ENCODE assay signal across 1 cellular context in the genomic region with DNA sequence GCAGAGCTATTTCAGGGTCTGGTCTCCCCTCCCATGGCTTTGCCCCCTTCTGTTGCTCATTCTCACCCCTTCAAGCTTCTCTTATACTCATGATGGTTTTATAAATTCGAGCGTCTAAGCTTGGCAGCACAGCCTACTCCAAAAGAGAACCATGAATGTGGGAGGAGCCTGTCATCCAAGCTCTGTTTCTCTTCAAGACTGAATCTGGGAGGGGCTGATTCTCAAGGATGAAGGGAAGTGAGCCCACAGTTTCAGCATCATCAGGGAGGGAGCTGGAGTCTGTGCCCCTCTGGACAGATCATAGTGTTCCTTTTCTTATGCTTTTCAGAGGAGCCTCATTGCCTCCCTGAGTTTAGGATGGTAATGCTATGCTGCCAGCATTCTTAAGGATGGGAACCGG.
TF ChIP-seq lines count a peak whose summit lies in the region.

No MANE protein-coding gene starts in this region.

TF ChIP-seq in WTC11, 78 proteins besides CTCF, POLR2A, EP300 and RAD21 (continued from another document):
- TF ChIP-seq, protein P1, sequence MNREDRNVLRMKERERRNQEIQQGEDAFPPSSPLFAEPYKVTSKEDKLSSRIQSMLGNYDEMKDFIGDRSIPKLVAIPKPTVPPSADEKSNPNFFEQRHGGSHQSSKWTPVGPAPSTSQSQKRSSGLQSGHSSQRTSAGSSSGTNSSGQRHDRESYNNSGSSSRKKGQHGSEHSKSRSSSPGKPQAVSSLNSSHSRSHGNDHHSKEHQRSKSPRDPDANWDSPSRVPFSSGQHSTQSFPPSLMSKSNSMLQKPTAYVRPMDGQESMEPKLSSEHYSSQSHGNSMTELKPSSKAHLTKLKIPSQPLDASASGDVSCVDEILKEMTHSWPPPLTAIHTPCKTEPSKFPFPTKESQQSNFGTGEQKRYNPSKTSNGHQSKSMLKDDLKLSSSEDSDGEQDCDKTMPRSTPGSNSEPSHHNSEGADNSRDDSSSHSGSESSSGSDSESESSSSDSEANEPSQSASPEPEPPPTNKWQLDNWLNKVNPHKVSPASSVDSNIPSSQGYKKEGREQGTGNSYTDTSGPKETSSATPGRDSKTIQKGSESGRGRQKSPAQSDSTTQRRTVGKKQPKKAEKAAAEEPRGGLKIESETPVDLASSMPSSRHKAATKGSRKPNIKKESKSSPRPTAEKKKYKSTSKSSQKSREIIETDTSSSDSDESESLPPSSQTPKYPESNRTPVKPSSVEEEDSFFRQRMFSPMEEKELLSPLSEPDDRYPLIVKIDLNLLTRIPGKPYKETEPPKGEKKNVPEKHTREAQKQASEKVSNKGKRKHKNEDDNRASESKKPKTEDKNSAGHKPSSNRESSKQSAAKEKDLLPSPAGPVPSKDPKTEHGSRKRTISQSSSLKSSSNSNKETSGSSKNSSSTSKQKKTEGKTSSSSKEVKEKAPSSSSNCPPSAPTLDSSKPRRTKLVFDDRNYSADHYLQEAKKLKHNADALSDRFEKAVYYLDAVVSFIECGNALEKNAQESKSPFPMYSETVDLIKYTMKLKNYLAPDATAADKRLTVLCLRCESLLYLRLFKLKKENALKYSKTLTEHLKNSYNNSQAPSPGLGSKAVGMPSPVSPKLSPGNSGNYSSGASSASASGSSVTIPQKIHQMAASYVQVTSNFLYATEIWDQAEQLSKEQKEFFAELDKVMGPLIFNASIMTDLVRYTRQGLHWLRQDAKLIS (CRISPR knock-in tag; IDR thresholded peaks at IDR 0.05; ENCODE audit: borderline replicate concordance): no peak
- no peak for TF ChIP-seq SP1 (CRISPR knock-in tag; conservative IDR thresholded peaks at IDR 0.05)
- no peak for TF ChIP-seq TEAD1 (CRISPR knock-in tag; IDR thresholded peaks at IDR 0.05)
- TF ChIP-seq, protein P2, sequence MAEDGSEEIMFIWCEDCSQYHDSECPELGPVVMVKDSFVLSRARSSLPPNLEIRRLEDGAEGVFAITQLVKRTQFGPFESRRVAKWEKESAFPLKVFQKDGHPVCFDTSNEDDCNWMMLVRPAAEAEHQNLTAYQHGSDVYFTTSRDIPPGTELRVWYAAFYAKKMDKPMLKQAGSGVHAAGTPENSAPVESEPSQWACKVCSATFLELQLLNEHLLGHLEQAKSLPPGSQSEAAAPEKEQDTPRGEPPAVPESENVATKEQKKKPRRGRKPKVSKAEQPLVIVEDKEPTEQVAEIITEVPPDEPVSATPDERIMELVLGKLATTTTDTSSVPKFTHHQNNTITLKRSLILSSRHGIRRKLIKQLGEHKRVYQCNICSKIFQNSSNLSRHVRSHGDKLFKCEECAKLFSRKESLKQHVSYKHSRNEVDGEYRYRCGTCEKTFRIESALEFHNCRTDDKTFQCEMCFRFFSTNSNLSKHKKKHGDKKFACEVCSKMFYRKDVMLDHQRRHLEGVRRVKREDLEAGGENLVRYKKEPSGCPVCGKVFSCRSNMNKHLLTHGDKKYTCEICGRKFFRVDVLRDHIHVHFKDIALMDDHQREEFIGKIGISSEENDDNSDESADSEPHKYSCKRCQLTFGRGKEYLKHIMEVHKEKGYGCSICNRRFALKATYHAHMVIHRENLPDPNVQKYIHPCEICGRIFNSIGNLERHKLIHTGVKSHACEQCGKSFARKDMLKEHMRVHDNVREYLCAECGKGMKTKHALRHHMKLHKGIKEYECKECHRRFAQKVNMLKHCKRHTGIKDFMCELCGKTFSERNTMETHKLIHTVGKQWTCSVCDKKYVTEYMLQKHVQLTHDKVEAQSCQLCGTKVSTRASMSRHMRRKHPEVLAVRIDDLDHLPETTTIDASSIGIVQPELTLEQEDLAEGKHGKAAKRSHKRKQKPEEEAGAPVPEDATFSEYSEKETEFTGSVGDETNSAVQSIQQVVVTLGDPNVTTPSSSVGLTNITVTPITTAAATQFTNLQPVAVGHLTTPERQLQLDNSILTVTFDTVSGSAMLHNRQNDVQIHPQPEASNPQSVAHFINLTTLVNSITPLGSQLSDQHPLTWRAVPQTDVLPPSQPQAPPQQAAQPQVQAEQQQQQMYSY (CRISPR knock-in tag; IDR thresholded peaks at IDR 0.05): no peak
- TF ChIP-seq NFYB (CRISPR knock-in tag; conservative IDR thresholded peaks at IDR 0.05; ENCODE audit: low read depth): no peak
- TF ChIP-seq, protein P3, sequence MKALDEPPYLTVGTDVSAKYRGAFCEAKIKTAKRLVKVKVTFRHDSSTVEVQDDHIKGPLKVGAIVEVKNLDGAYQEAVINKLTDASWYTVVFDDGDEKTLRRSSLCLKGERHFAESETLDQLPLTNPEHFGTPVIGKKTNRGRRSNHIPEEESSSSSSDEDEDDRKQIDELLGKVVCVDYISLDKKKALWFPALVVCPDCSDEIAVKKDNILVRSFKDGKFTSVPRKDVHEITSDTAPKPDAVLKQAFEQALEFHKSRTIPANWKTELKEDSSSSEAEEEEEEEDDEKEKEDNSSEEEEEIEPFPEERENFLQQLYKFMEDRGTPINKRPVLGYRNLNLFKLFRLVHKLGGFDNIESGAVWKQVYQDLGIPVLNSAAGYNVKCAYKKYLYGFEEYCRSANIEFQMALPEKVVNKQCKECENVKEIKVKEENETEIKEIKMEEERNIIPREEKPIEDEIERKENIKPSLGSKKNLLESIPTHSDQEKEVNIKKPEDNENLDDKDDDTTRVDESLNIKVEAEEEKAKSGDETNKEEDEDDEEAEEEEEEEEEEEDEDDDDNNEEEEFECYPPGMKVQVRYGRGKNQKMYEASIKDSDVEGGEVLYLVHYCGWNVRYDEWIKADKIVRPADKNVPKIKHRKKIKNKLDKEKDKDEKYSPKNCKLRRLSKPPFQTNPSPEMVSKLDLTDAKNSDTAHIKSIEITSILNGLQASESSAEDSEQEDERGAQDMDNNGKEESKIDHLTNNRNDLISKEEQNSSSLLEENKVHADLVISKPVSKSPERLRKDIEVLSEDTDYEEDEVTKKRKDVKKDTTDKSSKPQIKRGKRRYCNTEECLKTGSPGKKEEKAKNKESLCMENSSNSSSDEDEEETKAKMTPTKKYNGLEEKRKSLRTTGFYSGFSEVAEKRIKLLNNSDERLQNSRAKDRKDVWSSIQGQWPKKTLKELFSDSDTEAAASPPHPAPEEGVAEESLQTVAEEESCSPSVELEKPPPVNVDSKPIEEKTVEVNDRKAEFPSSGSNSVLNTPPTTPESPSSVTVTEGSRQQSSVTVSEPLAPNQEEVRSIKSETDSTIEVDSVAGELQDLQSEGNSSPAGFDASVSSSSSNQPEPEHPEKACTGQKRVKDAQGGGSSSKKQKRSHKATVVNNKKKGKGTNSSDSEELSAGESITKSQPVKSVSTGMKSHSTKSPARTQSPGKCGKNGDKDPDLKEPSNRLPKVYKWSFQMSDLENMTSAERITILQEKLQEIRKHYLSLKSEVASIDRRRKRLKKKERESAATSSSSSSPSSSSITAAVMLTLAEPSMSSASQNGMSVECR (CRISPR knock-in tag; IDR thresholded peaks at IDR 0.05; ENCODE audit: borderline replicate concordance): no peak
- TF ChIP-seq FOXK1 (CRISPR knock-in tag; IDR thresholded peaks at IDR 0.05): no peak
- no peak for TF ChIP-seq ZNF232 (CRISPR knock-in tag; IDR thresholded peaks at IDR 0.05)
- TF ChIP-seq, protein P4, sequence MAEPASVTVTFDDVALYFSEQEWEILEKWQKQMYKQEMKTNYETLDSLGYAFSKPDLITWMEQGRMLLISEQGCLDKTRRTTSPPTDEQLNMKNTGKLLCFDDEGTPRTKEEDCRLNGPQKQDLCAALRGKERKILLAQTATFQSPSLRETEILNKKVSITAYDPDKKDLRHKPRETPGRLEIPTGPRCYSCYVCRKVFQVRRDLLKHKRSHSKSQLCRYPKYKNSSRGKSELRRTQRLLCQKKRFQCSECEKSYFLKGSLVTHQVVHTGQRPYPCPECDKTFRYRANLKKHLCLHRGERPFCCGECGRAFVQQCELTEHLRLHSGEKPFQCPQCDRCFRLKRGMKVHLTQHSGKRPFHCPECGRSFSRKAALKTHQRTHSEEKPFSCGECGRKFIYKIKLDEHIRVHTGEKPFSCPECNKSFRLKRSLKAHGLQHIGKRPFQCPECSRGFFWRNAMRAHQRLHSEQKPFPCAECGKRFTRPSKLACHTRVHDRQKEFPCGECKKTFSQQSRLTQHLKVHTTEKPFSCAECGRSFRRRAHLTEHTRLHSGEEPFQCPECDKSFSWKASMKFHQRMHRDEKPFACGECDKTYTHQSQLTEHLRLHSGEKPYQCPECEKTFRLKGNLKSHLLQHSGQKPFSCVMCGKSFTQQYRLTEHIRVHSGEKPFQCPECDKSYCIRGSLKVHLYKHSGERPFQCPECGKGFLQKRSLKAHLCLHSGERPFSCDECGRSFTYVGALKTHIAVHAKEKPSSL (CRISPR knock-in tag; conservative IDR thresholded peaks at IDR 0.05): no peak
- no peak for TF ChIP-seq MXD4 (CRISPR knock-in tag; IDR thresholded peaks at IDR 0.05; ENCODE audit: borderline replicate concordance)
TF ChIP-seq in WTC11: peak in this region for 0.
